In the genomic region with DNA sequence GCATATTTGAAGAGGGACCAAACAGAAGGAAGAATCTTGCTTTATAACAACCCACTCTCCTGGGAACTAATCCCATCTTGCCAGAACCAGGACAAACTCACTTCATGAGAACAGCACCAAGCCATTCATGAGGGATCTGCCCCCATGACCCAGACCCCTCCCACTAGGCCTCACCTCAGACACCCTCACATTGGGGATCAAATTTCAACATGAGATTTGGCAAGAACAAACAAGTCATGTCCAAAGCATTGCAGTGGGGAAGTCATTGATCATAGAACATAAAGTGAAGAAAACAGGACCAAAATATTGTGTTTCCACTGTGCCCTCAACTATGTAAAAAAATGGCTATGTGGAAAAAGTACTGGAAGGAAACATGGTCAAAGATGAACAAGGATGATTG, we compare ENCODE assay signal across 14 cellular contexts. TPM values are rescaled to one million over a fixed set of nuclear protein-coding genes. Genes with fewer than 3 reads are reported as not detected.
DNase-seq lines count a peak whose midpoint lies in the region; ATAC-seq, FAIRE-seq and TF ChIP-seq lines count a peak whose summit lies in the region.
"Had no signal": no experiment of that assay in that cellular context is flagged by ENCODE, and none has a peak within 500 bp of the region (broad histone marks: within the 10 kb centered on the region; RNA-seq: fewer than 3 reads in every experiment).

No MANE protein-coding gene starts in this region.

- H3K4me3 Mint-ChIP-seq in brain: peak overlapping the region in 2 of 5 experiments; percentile 37 to 52
- H3K4me3 Mint-ChIP-seq: immature natural killer cell had no signal

- H3K9me3 Mint-ChIP-seq in brain: no peaks in the 10 kb centered on the region
- H3K9me3 Mint-ChIP-seq: immature natural killer cell had no signal

- H2AFZ ChIP-seq in keratinocyte (ENCODE audit: control insufficient read depth, low read length): no peak overlapping the region

- DNase-seq in NCI-H2171 treated with DMSO at 0.1 percent for 48 hours (lab: John Stamatoyannopoulos, UW): peak; percentile 7
- no peak for DNase-seq in NCI-H2171 (lab: John Stamatoyannopoulos, UW)
- DNase-seq in keratinocyte (ENCODE audit: low read depth, low spot score): no peak
- DNase-seq in tibial artery: no peak
- DNase-seq in foreskin keratinocyte: no peak
- no peak for DNase-seq in Kasumi-1 (lab: John Stamatoyannopoulos, UW)
- DNase-seq in EL: no peak
- DNase-seq: activated naive CD4-positive, alpha-beta T cell; immature natural killer cell; NCI-H1105 treated with DMSO at 0.1 percent for 48 hours; NCI-H524 treated with DMSO at 0.1 percent for 48 hours had no signal

- no peak for ATAC-seq in foreskin keratinocyte

- intact Hi-C loops in tibial artery (cut with DNase I; ENCODE audit: low total_unique reads): no loop called here

- H3K36me3 ChIP-seq in keratinocyte (ENCODE audit: control insufficient read depth in 2 of 2, extremely low read depth in 1 of 2, insufficient read depth in 2 of 2, low read length in 2 of 2) (peaks cover 0 to 4% of the 10 kb centered on the region in 2 experiments), tibial artery (peaks cover 0 to 9% (median 5%) of the 10 kb centered on the region in 3 donors)

- dilution Hi-C loops in keratinocyte (cut with MboI; ENCODE audit: extremely low pct_ligation_motif_present, low sequenced_read_pairs): no loop called here

- FAIRE-seq in keratinocyte (lab: Jason Lieb, UNC): no peak
- FAIRE-seq: A204.1, TTC549 had no signal

- H3K4me3 ChIP-seq in keratinocyte (ENCODE audit: control insufficient read depth in 2 of 3, extremely low read depth in 1 of 3, insufficient read depth in 2 of 3, low read depth in 1 of 3, low read length in 3 of 3): no peak overlapping the region
- no peak overlapping the region for H3K4me3 ChIP-seq in tibial artery

- no peaks in the 10 kb centered on the region for H3K9me1 ChIP-seq in keratinocyte (ENCODE audit: control insufficient read depth, extremely low read depth, insufficient read depth, low read length)

- peaks cover 3% of the 10 kb centered on the region for H3K27me3 ChIP-seq in keratinocyte (ENCODE audit: control insufficient read depth, extremely low read depth, insufficient read depth, low read length)
- H3K27me3 ChIP-seq in tibial artery: no peaks in the 10 kb centered on the region
- no peaks in the 10 kb centered on the region for H3K27me3 ChIP-seq in foreskin keratinocyte

- H3K27ac ChIP-seq in keratinocyte (ENCODE audit: control insufficient read depth, insufficient read depth, low read length) (no peak overlapping the region), tibial artery (peak overlapping the region; percentile 82 to 87), foreskin keratinocyte (no peak overlapping the region)

- H3K4me1 Mint-ChIP-seq in brain: peaks cover 96% of the 10 kb centered on the region
- H3K4me1 Mint-ChIP-seq: immature natural killer cell had no signal

- H3K4me1 ChIP-seq in keratinocyte (ENCODE audit: control insufficient read depth, extremely low read depth, insufficient read depth, low read length) (peaks cover 5% of the 10 kb centered on the region), tibial artery (peaks cover 0 to 100% (median 74%) of the 10 kb centered on the region in 4 donors), foreskin keratinocyte (peaks cover 10% of the 10 kb centered on the region)

- no peak overlapping the region for H3K9ac ChIP-seq in keratinocyte (ENCODE audit: control insufficient read depth, extremely low read depth, insufficient read depth, low read length)

- TF ChIP-seq CTCF in brain (conservative IDR thresholded peaks at IDR 0.05) (no peak), keratinocyte (optimal IDR thresholded peaks at IDR 0.05 in 1 of 3, IDR thresholded peaks at IDR 0.05 in 1 of 3, conservative IDR thresholded peaks at IDR 0.05 in 1 of 3; ENCODE audit: extremely low read depth in 1 of 3, insufficient read depth in 2 of 3, low read length in 3 of 3) (no peak), tibial artery (IDR thresholded peaks at IDR 0.05) (no peak), foreskin keratinocyte (conservative IDR thresholded peaks at IDR 0.05) (no peak)

- peak overlapping the region; percentile 50 to 94 (median 81) for H3K27ac Mint-ChIP-seq in brain
- H3K27ac Mint-ChIP-seq: immature natural killer cell had no signal

- no peaks in the 10 kb centered on the region for H3K27me3 Mint-ChIP-seq in brain

- H4K20me1 ChIP-seq in keratinocyte (ENCODE audit: control insufficient read depth, extremely low read depth, insufficient read depth, low read length): no peaks in the 10 kb centered on the region

- H3K36me3 Mint-ChIP-seq in brain: peaks cover 60% of the 10 kb centered on the region
- H3K36me3 Mint-ChIP-seq: immature natural killer cell had no signal

- H3K4me2 ChIP-seq in keratinocyte (ENCODE audit: control insufficient read depth, extremely low read depth, insufficient read depth, low read depth, low read length): peak overlapping the region; percentile 12

- no peaks in the 10 kb centered on the region for H3K79me2 ChIP-seq in keratinocyte (ENCODE audit: control insufficient read depth, insufficient read depth, low read length)

- H3K9me3 ChIP-seq in keratinocyte (ENCODE audit: control insufficient read depth, low read depth, low read length): no peaks in the 10 kb centered on the region
- no peaks in the 10 kb centered on the region for H3K9me3 ChIP-seq in tibial artery

RNA-seq across cellular contexts. Expression of a gene that starts 43.9 kb away (rescaled TPM):
- polyA plus RNA-seq in brain (ENCODE audit: insufficient read depth, low read depth, low replicate concordance) (158 TPM), keratinocyte (3.3 to 5.5 TPM (median 3.6 TPM) in 3 replicates), foreskin keratinocyte (1.4 and 2.4 TPM in 2 replicates)
- 3.0 TPM for polyA plus RNA-seq in keratinocyte (2011; ENCODE audit: low read depth)
- 6.5 and 8.0 TPM in 2 replicates for polyA plus RNA-seq in keratinocyte (2011; cell fraction: cytosol; rRNA removed)
- polyA plus RNA-seq in keratinocyte (2011; cell fraction: nucleus; rRNA removed): 26.0 and 29.5 TPM in 2 replicates
- polyA plus RNA-seq in keratinocyte (2012; ENCODE audit: low replicate concordance): 2.9 and 5.4 TPM in 2 replicates
- 15.2 to 26.2 TPM (median 16.9 TPM) in 3 replicates for polyA minus RNA-seq in keratinocyte
- 29.9 TPM for polyA minus RNA-seq in keratinocyte (2011; cell fraction: cytosol; rRNA and poly(A)+ RNA removed)
- 58.6 and 97.7 TPM in 2 replicates for polyA minus RNA-seq in keratinocyte (2011; cell fraction: nucleus; rRNA and poly(A)+ RNA removed)
- total RNA-seq in foreskin keratinocyte: 9.5 and 17.2 TPM in 2 replicates

Comparison
In these comparisons a context has a peak if more than half of its experiments do, and no peak if none do; other contexts are left out.
1. H3K27ac ChIP-seq: peak in tibial artery (2 of 2); none in keratinocyte (single experiment) and foreskin keratinocyte (single experiment).